9 cellular contexts compared by ENCODE assay signal in the genomic region with DNA sequence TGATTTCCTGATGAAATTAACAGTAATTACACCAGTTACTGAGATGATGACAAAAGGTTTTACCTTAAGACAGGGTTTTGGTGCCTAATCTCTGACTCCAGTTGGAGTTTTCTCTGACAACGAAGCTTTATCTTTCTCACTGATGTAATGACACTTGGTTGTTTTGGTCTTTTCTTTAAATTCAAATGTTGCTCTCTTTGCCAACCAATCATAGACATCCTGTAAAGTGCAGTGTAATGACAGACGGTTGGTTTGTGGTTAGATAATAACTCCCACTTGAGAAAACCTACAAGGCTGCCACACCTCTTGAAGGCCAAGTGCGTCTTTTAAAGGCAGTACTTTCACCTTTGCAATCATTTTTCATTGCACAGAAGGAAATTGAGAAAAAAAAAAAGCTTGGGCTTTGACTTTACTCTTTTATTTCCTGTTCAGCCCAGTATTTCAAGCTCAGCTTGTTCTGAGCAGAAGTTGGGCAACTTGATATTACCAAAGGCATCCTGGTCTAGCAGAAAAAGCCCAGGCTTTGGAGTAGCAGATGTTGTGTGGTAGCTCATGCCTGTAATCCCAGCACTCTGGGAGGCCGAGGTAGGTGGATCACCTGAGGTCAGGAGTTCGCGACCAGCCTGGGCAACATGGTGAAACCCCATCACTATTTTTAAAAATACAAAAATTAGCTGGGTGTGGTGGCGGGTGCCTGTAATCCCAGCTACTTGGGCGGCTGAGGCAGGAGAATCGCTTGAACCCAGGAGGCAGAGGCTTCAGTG. TPM values are rescaled to one million over a fixed set of nuclear protein-coding genes. Genes with fewer than 3 reads are reported as not detected.
DNase-seq lines count a peak whose midpoint lies in the region; ATAC-seq and TF ChIP-seq lines count a peak whose summit lies in the region.
"Had no signal": no experiment of that assay in that cellular context is flagged by ENCODE, and none has a peak within 500 bp of the region (broad histone marks: within the 10 kb centered on the region; RNA-seq: fewer than 3 reads in every experiment).

No MANE protein-coding gene starts in this region.

- H3K4me3 Mint-ChIP-seq in activated T-cell treated with anti-CD3 and anti-CD28 coated beads, Interleukin-2, amount 50 U/mL, for 24 hours = peak overlapping the region; percentile 55
- H3K4me3 Mint-ChIP-seq in immature natural killer cell (peak overlapping the region; percentile 27 to 76 (median 58)), type B pancreatic cell (peak overlapping the region; percentile 57)
- H3K4me3 Mint-ChIP-seq: neural crest cell had no signal

- H3K36me3 Mint-ChIP-seq in activated T-cell treated with anti-CD3 and anti-CD28 coated beads, Interleukin-2, amount 50 U/mL, for 24 hours (ENCODE audit: low read depth) = peaks cover 25% of the 10 kb centered on the region
- peaks cover 15 to 23% (median 21%) of the 10 kb centered on the region in 3 donors for H3K36me3 Mint-ChIP-seq in immature natural killer cell
- H3K36me3 Mint-ChIP-seq in type B pancreatic cell = peaks cover 4% of the 10 kb centered on the region

- ATAC-seq in HG03135 (IDR thresholded peaks at IDR 0.05; ENCODE audit: unreplicated experiment) (peak; percentile 90), HG02884 (IDR thresholded peaks at IDR 0.05; ENCODE audit: unreplicated experiment) (no peak)

- DNase-seq in GM13977 (ENCODE audit: low spot score) (peak; percentile 69), NCI-H774 (lab: John Stamatoyannopoulos, UW) (peak; percentile 1), immature natural killer cell (peak; percentile 84 to 87 (median 85)), type B pancreatic cell (ENCODE audit: extremely low spot score, unreplicated experiment) (no peak), dermis blood vessel endothelial cell (no peak)
- DNase-seq in activated T-cell treated with anti-CD3 and anti-CD28 coated beads, Interleukin-2, amount 50 U/mL, for 24 hours = no peak

- H3K27ac Mint-ChIP-seq in activated T-cell treated with anti-CD3 and anti-CD28 coated beads, Interleukin-2, amount 50 U/mL, for 24 hours = peak overlapping the region; percentile 66
- H3K27ac Mint-ChIP-seq in immature natural killer cell (peak overlapping the region; percentile 39 to 90 (median 84)), type B pancreatic cell (peak overlapping the region; percentile 96)

- in situ Hi-C loops in GM13977 (cut with MboI; ENCODE audit: low pct_unique_long_range_greater_than_20kb, low sequenced_read_pairs, unreplicated experiment) = no loop called here

- no peaks in the 10 kb centered on the region for H3K9me3 Mint-ChIP-seq in activated T-cell treated with anti-CD3 and anti-CD28 coated beads, Interleukin-2, amount 50 U/mL, for 24 hours
- H3K9me3 Mint-ChIP-seq in immature natural killer cell (no peaks in the 10 kb centered on the region), type B pancreatic cell (no peaks in the 10 kb centered on the region)
- H3K9me3 Mint-ChIP-seq: neural crest cell had no signal

- no peak for TF ChIP-seq CTCF in GM13977 (IDR thresholded peaks at IDR 0.05; ENCODE audit: extremely low read depth, insufficient read depth, missing control alignments)
- no peak for TF ChIP-seq CTCF in type B pancreatic cell (conservative IDR thresholded peaks at IDR 0.05)

- H3K27me3 Mint-ChIP-seq in activated T-cell treated with anti-CD3 and anti-CD28 coated beads, Interleukin-2, amount 50 U/mL, for 24 hours = no peaks in the 10 kb centered on the region
- H3K27me3 Mint-ChIP-seq in immature natural killer cell (ENCODE audit: low read depth in 3 of 3) (peaks cover 4 to 30% (median 24%) of the 10 kb centered on the region in 3 donors), type B pancreatic cell (no peaks in the 10 kb centered on the region)

- peaks cover 61% of the 10 kb centered on the region for H3K4me1 Mint-ChIP-seq in activated T-cell treated with anti-CD3 and anti-CD28 coated beads, Interleukin-2, amount 50 U/mL, for 24 hours (ENCODE audit: low read depth)
- H3K4me1 Mint-ChIP-seq in immature natural killer cell (peaks cover 26 to 27% of the 10 kb centered on the region in 2 donors), type B pancreatic cell (ENCODE audit: unreplicated experiment) (peaks cover 26% of the 10 kb centered on the region)

RNA-seq across cellular contexts. Expression of gene PDIK1L, which starts 14.9 kb away (rescaled TPM):
- 1 to 10 TPM in 2 of 3 donors, under 1 TPM in 1; 0.89 to 3.3 (median 2.3) TPM for polyA plus RNA-seq in immature natural killer cell
- total RNA-seq in type B pancreatic cell (ENCODE audit: low replicate concordance) (14.7 and 18.4 TPM in 2 replicates), dermis blood vessel endothelial cell (6.7 and 8.2 TPM in 2 replicates)

RNA-seq across cellular contexts. Expression of gene FAM110D, which starts 32.4 kb away (rescaled TPM):
- not detected for polyA plus RNA-seq in immature natural killer cell
- total RNA-seq in type B pancreatic cell (ENCODE audit: low replicate concordance) (0.38 and 1.4 TPM in 2 replicates), dermis blood vessel endothelial cell (11.6 and 12.9 TPM in 2 replicates)

RNA-seq across cellular contexts. Expression of gene C1orf232, which starts 42.3 kb away (rescaled TPM):
- not detected for polyA plus RNA-seq in immature natural killer cell
- total RNA-seq in type B pancreatic cell (ENCODE audit: low replicate concordance) (1.0 TPM in 1 of 2 replicates, not detected in the other), dermis blood vessel endothelial cell (not detected in 2 replicates)
- total RNA-seq: neural crest cell had no signal

RNA-seq across cellular contexts. Expression of gene ZNF593, which starts 43.2 kb away (rescaled TPM):
- 10 to 100 TPM; 11.3 to 31.4 (median 27.1) TPM for polyA plus RNA-seq in immature natural killer cell
- total RNA-seq in type B pancreatic cell (ENCODE audit: low replicate concordance) (29.7 and 34.9 TPM in 2 replicates), dermis blood vessel endothelial cell (8.0 and 25.0 TPM in 2 replicates)

RNA-seq across cellular contexts. Expression of gene ZNF593OS, which starts 45.1 kb away (rescaled TPM):
- polyA plus RNA-seq in immature natural killer cell = under 1 TPM in 1 of 3 donors, not detected in 2; 0.45 TPM
- total RNA-seq in type B pancreatic cell (ENCODE audit: low replicate concordance) (not detected in 2 replicates), dermis blood vessel endothelial cell (not detected in 2 replicates)
- total RNA-seq: neural crest cell had no signal

Comparison
In these comparisons a context has a peak if more than half of its experiments do, and no peak if none do; other contexts are left out.
1. DNase-seq: peak in GM13977 (single experiment), NCI-H774 (single experiment) and immature natural killer cell (3 of 3); none in activated T-cell treated with anti-CD3 and anti-CD28 coated beads, Interleukin-2, amount 50 U/mL, for 24 hours (single experiment), type B pancreatic cell (single experiment) and dermis blood vessel endothelial cell (single experiment).
2. Peak in every context shown above with its lines, with median percentiles within 50 percentile points of each other: H3K27ac Mint-ChIP-seq and H3K4me3 Mint-ChIP-seq.